In the genomic region with DNA sequence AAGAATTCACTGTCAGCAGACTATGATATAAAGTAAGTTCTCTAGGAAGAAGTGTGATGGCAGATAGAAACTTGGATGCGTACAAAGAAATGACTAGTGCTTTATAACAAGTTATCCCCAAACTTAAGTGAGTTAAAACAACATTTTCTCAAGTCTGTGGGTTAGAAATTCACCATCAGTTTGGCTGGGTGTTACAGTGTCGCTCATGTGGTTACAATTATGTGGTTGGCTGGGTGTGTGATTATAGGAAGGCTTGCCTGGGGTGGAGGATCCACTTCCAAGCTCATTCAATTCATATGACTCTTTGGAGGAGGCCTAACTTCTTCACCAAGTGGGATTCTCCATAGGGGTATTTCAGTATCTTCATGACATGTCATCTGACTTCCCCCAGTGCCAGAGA, we compare ENCODE assay signal across 28 cellular contexts.
"Had no signal": no experiment of that assay in that cellular context is flagged by ENCODE, and none has a peak within 500 bp of the region (broad histone marks: within the 10 kb centered on the region; RNA-seq: fewer than 3 reads in every experiment).

No MANE protein-coding gene starts in this region.

- H3K27ac ChIP-seq: heart right ventricle, left lung, lower lobe of right lung, pancreas, prostate gland, skin epidermis, stomach, thoracic aorta, tibial artery, vagina had no signal

- H3K27ac Mint-ChIP-seq: nephron; stimulated activated naive B cell treated with anti-CD40 and anti-IgM and Interleukin-4, amounts not matched to agents 10 μg/mL and 1 μg/mL and 100 μg/mL, for 72 hours; type B pancreatic cell had no signal

- H3K9me3 ChIP-seq: lower lobe of right lung, prostate gland, vagina had no signal

- H3K27me3 Mint-ChIP-seq: stimulated activated naive B cell treated with anti-CD40 and anti-IgM and Interleukin-4, amounts not matched to agents 10 μg/mL and 1 μg/mL and 100 μg/mL, for 72 hours; type B pancreatic cell had no signal

- H3K36me3 ChIP-seq: left lung, lower lobe of right lung, pancreas, prostate gland, thoracic aorta, tibial artery, vagina had no signal

- H3K36me3 Mint-ChIP-seq: type B pancreatic cell had no signal

- H3K4me1 Mint-ChIP-seq: nephron; neural crest cell; stimulated activated naive B cell treated with anti-CD40 and anti-IgM and Interleukin-4, amounts not matched to agents 10 μg/mL and 1 μg/mL and 100 μg/mL, for 72 hours had no signal

- H3K4me3 ChIP-seq: heart right ventricle, left lung, lower lobe of right lung, pancreas, prostate gland, skin epidermis, stomach, thoracic aorta, tibial artery, vagina had no signal

- H3K4me3 Mint-ChIP-seq: nephron; neural crest cell; stimulated activated naive B cell treated with anti-CD40 and anti-IgM and Interleukin-4, amounts not matched to agents 10 μg/mL and 1 μg/mL and 100 μg/mL, for 72 hours; type B pancreatic cell had no signal

- H3K4me1 ChIP-seq: heart right ventricle, left lung, lower lobe of right lung, pancreas, prostate gland, stomach, tibial artery, vagina had no signal

- DNase-seq: heart right ventricle; hippocampal formation; kidney; left colon; left lung; lower lobe of right lung; mammary epithelial cell; mesenchymal stem cell; nucleus accumbens; pancreas; retina; right cardiac atrium; stimulated activated CD4-positive, alpha-beta T cell treated with anti-CD3 and anti-CD28 coated beads, Interleukin-12 subunit alpha, Interleukin-12 subunit beta, amount 100 ng/mL, for 4 hours; stimulated activated CD4-positive, alpha-beta T cell treated with anti-CD3 and anti-CD28 coated beads, Interleukin-15, amount 100 ng/mL, for 24 hours; stimulated activated CD4-positive, alpha-beta T cell treated with anti-CD3 and anti-CD28 coated beads, Interleukin-2, amount 100 ng/mL, for 24 hours; stimulated activated CD4-positive, alpha-beta T cell treated with anti-CD3 and anti-CD28 coated beads, Interleukin-4, amount 100 ng/mL, for 1 hour; stimulated activated naive B cell treated with anti-CD40 and anti-IgM and Interleukin-4, amounts not matched to agents 10 μg/mL and 1 μg/mL and 100 μg/mL, for 72 hours; stimulated activated naive CD8-positive, alpha-beta T cell treated with anti-CD3 and anti-CD28 coated beads, Interleukin-15, Interleukin-2, amounts not matched to agents 100 U/mL and 50 U/mL, for 24 hours; stomach; tibial artery had no signal

- ATAC-seq: heart right ventricle; left colon; left lung; lower lobe of right lung; pancreas; right cardiac atrium; sciatic nerve; stimulated activated naive B cell treated with anti-CD40 and anti-IgM and Interleukin-4, amounts not matched to agents 10 μg/mL and 1 μg/mL and 100 μg/mL, for 72 hours; stimulated activated naive CD8-positive, alpha-beta T cell treated with anti-CD3 and anti-CD28 coated beads, Interleukin-15, Interleukin-2, amounts not matched to agents 100 U/mL and 50 U/mL, for 24 hours had no signal

- H3K27me3 ChIP-seq: heart right ventricle, left lung, pancreas, stomach, tibial artery, vagina had no signal
